In the genomic region with DNA sequence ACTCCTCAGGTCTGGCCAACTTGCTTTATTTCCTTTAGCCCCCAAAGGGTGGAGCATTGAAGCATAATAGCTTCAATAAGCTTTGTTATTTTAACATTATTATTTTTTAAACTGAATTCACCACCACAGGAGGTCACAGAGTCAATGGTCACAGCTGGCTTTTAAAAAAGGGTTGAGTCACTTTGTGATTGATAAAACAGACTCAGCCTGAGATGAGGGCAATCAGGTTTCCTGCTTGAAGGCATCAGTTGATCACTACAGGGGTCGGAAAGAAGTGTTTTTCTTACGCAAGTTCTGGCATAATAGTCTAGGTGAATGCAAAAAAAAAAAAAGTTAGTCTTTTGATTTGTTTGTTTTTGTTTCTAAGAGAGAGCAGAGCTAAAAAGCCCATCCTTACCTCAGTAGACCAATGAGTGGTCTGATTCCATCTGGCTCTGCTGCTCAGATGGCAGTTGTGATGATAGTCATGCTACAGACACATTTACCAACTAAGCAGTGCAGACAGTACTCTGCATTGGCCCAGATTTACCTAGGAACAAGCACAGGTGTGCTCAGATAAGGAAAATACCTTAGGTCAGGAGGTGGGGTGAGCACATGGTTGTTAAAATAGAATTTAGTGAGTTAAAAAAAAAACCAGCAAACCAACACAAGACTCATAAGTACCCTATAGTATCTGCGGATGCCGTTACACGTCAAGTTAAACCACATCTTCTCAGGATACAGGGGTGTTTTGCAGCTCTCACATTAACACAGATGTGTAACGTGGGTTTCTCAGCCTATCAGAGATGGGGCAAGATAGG, we compare ENCODE assay signal across 10 cellular contexts. TPM values are rescaled to one million over a fixed set of nuclear protein-coding genes. Genes with fewer than 3 reads are reported as not detected.
DNase-seq lines count a peak whose midpoint lies in the region; ATAC-seq and TF ChIP-seq lines count a peak whose summit lies in the region.
"Had no signal": no experiment of that assay in that cellular context is flagged by ENCODE, and none has a peak within 500 bp of the region (broad histone marks: within the 10 kb centered on the region; RNA-seq: fewer than 3 reads in every experiment).

No MANE protein-coding gene starts in this region.

- no peaks in the 10 kb centered on the region for H3K36me3 ChIP-seq in BJ (ENCODE audit: control insufficient read depth, insufficient read depth, low read length)
- no peaks in the 10 kb centered on the region for H3K36me3 ChIP-seq in WERI-Rb-1
- H3K36me3 ChIP-seq: cardiac muscle cell had no signal

- POLR2A ChIA-PET in BJ (lab: Charles Lee) (no interaction called here), WTC11 (lab: Charles Lee) (no interaction called here)

- CTCF ChIA-PET in BJ (lab: Yijun Ruan, JAX) = no interaction called here
- CTCF ChIA-PET in WTC11 (lab: Charles Lee) = interaction anchor here (1.8 to 1.9 kb wide), 3 partner anchors 36 to 76 kb away, joined by 6 to 13 read pairs (median 7); partner anchors contain the start of gene DRD3

- H3K9me3 ChIP-seq in WERI-Rb-1 (ENCODE audit: severe bottlenecking) = no peaks in the 10 kb centered on the region

- peaks cover 8% of the 10 kb centered on the region for H3K9me3 Mint-ChIP-seq in WTC11

- no peaks in the 10 kb centered on the region for H3K36me3 Mint-ChIP-seq in WTC11

- DNase-seq in BJ (ENCODE audit: low read depth) = no peak
- DNase-seq in WTC11 (ENCODE audit: low spot score) = no peak
- no peak for DNase-seq in left colon
- DNase-seq in hypothalamus (lab: John Stamatoyannopoulos, UW) = no peak
- no peak for DNase-seq in putamen (ENCODE audit: low spot score)
- no peak for DNase-seq in WERI-Rb-1

- no peaks in the 10 kb centered on the region; the same call in none of the 2 replicates for H3K27me3 ChIP-seq in BJ (ENCODE audit: control insufficient read depth, insufficient read depth, low read length)
- H3K27me3 ChIP-seq in WERI-Rb-1 (ENCODE audit: insufficient read depth, low read depth, severe bottlenecking) = peaks cover 21% of the 10 kb centered on the region
- H3K27me3 ChIP-seq: cardiac muscle cell had no signal

- peak overlapping the region; percentile 12 for H3K4me3 ChIP-seq in BJ (ENCODE audit: low read depth, low read length)
- H3K4me3 ChIP-seq in WERI-Rb-1 (ENCODE audit: low read depth, low read length) = no peak overlapping the region
- H3K4me3 ChIP-seq: cardiac muscle cell had no signal

- H3K27ac Mint-ChIP-seq in WTC11 = no peak overlapping the region

- H3K4me1 Mint-ChIP-seq in WTC11 = peaks cover 8% of the 10 kb centered on the region

- intact Hi-C loops in left colon (cut with DNase I, micrococcal nuclease) = no loop called here

- no peak overlapping the region for H3K27ac ChIP-seq in WERI-Rb-1
- H3K27ac ChIP-seq: cardiac muscle cell had no signal

- peaks cover 2% of the 10 kb centered on the region for H3K27me3 Mint-ChIP-seq in WTC11 (ENCODE audit: low read depth)

- ATAC-seq in GM21423 (IDR thresholded peaks at IDR 0.05; ENCODE audit: unreplicated experiment) = peak; percentile 22
- peak; percentile 54 for ATAC-seq in WTC11
- ATAC-seq in left colon = peak; percentile 48
- ATAC-seq in HG03095 (IDR thresholded peaks at IDR 0.05; ENCODE audit: unreplicated experiment) = no peak

- TF ChIP-seq CTCF in BJ (IDR thresholded peaks at IDR 0.05; ENCODE audit: insufficient read depth, low read depth, low read length) (no peak), WTC11 (IDR thresholded peaks at IDR 0.05) (no peak), WERI-Rb-1 (IDR thresholded peaks at IDR 0.05; ENCODE audit: low read depth, low read length) (no peak)

- H3K4me3 Mint-ChIP-seq in WTC11 = no peak overlapping the region

TF ChIP-seq in WTC11, 78 proteins besides CTCF, POLR2A, EP300 and RAD21 (continues in another document):
- TF ChIP-seq, protein P1, sequence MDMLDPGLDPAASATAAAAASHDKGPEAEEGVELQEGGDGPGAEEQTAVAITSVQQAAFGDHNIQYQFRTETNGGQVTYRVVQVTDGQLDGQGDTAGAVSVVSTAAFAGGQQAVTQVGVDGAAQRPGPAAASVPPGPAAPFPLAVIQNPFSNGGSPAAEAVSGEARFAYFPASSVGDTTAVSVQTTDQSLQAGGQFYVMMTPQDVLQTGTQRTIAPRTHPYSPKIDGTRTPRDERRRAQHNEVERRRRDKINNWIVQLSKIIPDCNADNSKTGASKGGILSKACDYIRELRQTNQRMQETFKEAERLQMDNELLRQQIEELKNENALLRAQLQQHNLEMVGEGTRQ (CRISPR knock-in tag; IDR thresholded peaks at IDR 0.05) = no peak
- TF ChIP-seq ARID4B (CRISPR knock-in tag; IDR thresholded peaks at IDR 0.05; ENCODE audit: borderline replicate concordance) = no peak
- TF ChIP-seq HMGA2 (CRISPR knock-in tag; IDR thresholded peaks at IDR 0.05) = no peak
- TF ChIP-seq, protein P2, sequence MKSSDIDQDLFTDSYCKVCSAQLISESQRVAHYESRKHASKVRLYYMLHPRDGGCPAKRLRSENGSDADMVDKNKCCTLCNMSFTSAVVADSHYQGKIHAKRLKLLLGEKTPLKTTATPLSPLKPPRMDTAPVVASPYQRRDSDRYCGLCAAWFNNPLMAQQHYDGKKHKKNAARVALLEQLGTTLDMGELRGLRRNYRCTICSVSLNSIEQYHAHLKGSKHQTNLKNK (CRISPR knock-in tag; IDR thresholded peaks at IDR 0.05) = no peak
- TF ChIP-seq ZNF425 (CRISPR knock-in tag; conservative IDR thresholded peaks at IDR 0.05) = no peak
- TF ChIP-seq, protein P3, sequence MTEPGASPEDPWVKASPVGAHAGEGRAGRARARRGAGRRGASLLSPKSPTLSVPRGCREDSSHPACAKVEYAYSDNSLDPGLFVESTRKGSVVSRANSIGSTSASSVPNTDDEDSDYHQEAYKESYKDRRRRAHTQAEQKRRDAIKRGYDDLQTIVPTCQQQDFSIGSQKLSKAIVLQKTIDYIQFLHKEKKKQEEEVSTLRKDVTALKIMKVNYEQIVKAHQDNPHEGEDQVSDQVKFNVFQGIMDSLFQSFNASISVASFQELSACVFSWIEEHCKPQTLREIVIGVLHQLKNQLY (CRISPR knock-in tag; IDR thresholded peaks at IDR 0.05) = no peak

RNA-seq across cellular contexts. Expression of gene ZNF80, which starts 22.6 kb away (rescaled TPM):
- not detected in 2 replicates for polyA plus RNA-seq in BJ (2011; rRNA removed)
- not detected in 2 replicates for polyA minus RNA-seq in BJ (2011; rRNA and poly(A)+ RNA removed)
- total RNA-seq in WTC11 (2021) (not detected in 3 replicates), left colon (not detected)
- total RNA-seq: cardiac muscle cell had no signal
- polyA plus RNA-seq: cardiac muscle cell had no signal

RNA-seq across cellular contexts. Expression of gene DRD3, which starts 35.9 kb away (rescaled TPM):
- not detected in 2 replicates for polyA plus RNA-seq in BJ (2011; rRNA removed)
- not detected in 2 replicates for polyA minus RNA-seq in BJ (2011; rRNA and poly(A)+ RNA removed)
- total RNA-seq in WTC11 (2021) (0.11 to 0.27 TPM (median 0.17 TPM) in 3 replicates), left colon (not detected)
- total RNA-seq: subcutaneous adipose tissue had no signal
- polyA plus RNA-seq: cardiac muscle cell had no signal
